21 cellular contexts compared by ENCODE assay signal in the genomic region with DNA sequence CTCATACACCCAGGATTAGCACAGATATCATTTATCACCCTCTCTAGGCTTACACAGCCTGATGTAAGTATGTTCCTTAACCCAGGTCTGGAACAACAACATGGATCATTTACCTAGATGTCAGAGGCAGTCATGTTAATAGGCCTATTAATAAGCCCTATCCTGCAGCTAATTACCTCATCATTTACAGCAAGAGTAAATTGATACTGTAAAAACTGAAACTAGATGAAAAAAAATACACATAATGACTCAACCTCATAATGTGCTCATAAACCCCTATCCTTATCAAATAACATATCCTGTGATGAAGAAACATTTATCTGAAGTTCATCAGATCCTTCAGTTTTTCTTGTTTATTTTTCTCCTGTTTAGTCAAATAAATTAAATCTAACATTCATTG.
"Had no signal": no experiment of that assay in that cellular context is flagged by ENCODE, and none has a peak within 500 bp of the region (broad histone marks: within the 10 kb centered on the region; RNA-seq: fewer than 3 reads in every experiment).

No MANE protein-coding gene starts in this region.

- H3K4me1 ChIP-seq: ascending aorta, esophagus muscularis mucosa, lower lobe of right lung, parathyroid adenoma, right lobe of liver, upper lobe of left lung had no signal

- H3K27me3 ChIP-seq: ascending aorta, esophagus muscularis mucosa, neutrophil, right lobe of liver, upper lobe of left lung had no signal

- H3K9me3 ChIP-seq: ascending aorta, esophagus muscularis mucosa, lower lobe of right lung, neutrophil, right lobe of liver, thoracic aorta, upper lobe of left lung had no signal

- DNase-seq: activated CD4-positive, alpha-beta T cell treated with anti-CD3 and anti-CD28 coated beads, Interleukin-2, amount 10 ng/mL, durations not matched to agents 7 days and 5 days; activated CD8-positive, alpha-beta T cell treated with anti-CD3 and anti-CD28 coated beads, Interleukin-2, amount 10 ng/mL, durations not matched to agents 7 days and 5 days; activated effector memory CD4-positive, alpha-beta T cell treated with Interleukin-2 at 50 U/mL for 16 hours; activated naive CD4-positive, alpha-beta T cell treated with anti-CD3 and anti-CD28 coated beads, Interleukin-2, amount 10 ng/mL, durations not matched to agents 7 days and 5 days; activated naive CD8-positive, alpha-beta T cell treated with anti-CD3 and anti-CD28 coated beads, Interleukin-2, amount 50 U/mL, for 24 hours; activated T-cell treated with anti-CD3 and anti-CD28 coated beads, Interleukin-2, amount 50 U/mL, for 48 hours; cortex of kidney; effector CD4-positive, alpha-beta T cell; lower lobe of right lung; right lobe of liver; stimulated activated CD4-positive, alpha-beta T cell treated with anti-CD3 and anti-CD28 coated beads, Interleukin-4, amount 100 ng/mL, for 24 hours; upper lobe of left lung had no signal

- H3K36me3 ChIP-seq: ascending aorta, esophagus muscularis mucosa, lower lobe of right lung, neutrophil, right lobe of liver, thoracic aorta, upper lobe of left lung had no signal

- ATAC-seq: activated CD8-positive, alpha-beta T cell treated with anti-CD3 and anti-CD28 coated beads, Interleukin-2, amount 10 ng/mL, durations not matched to agents 7 days and 5 days; activated naive CD8-positive, alpha-beta T cell treated with anti-CD3 and anti-CD28 coated beads, Interleukin-2, amount 50 U/mL, for 24 hours; lower lobe of right lung; natural killer cell treated with Interleukin-12 subunit alpha and Interleukin-12 subunit beta and Interleukin-15 and Interleukin-18, amount 100 ng/mL, for 72 hours; right lobe of liver; stimulated activated effector memory CD8-positive, alpha-beta T cell treated with anti-CD3 and anti-CD28 coated beads, Interleukin-12 subunit alpha, Interleukin-12 subunit beta, amount 100 ng/mL, for 72 hours had no signal

- H3K4me3 ChIP-seq: ascending aorta, esophagus muscularis mucosa, hepatocyte, lower lobe of right lung, right lobe of liver, smooth muscle cell, thoracic aorta, upper lobe of left lung had no signal

- H3K27ac ChIP-seq: ascending aorta, esophagus muscularis mucosa, hepatocyte, lower lobe of right lung, neutrophil, parathyroid adenoma, right lobe of liver, thoracic aorta, upper lobe of left lung had no signal
